19 cellular contexts compared by ENCODE assay signal in genomic region chr2:7552825-7553550, GRCh38.
DNase-seq lines count a peak whose midpoint lies in the region; ATAC-seq and TF ChIP-seq lines count a peak whose summit lies in the region.
"Had no signal": no experiment of that assay in that cellular context is flagged by ENCODE, and none has a peak within 500 bp of the region (broad histone marks: within the 10 kb centered on the region; RNA-seq: fewer than 3 reads in every experiment).

No MANE protein-coding gene starts in this region.

- H2AFZ ChIP-seq in Karpas-422 (ENCODE audit: low read length) (no peak overlapping the region), neural progenitor cell (replicated peaks) (peak overlapping the region; percentile 40)

- TF ChIP-seq CTCF in neural progenitor cell (IDR thresholded peaks at IDR 0.05) = no peak

- peak overlapping the region; percentile 63 for H3K27ac Mint-ChIP-seq in activated T-cell treated with anti-CD3 and anti-CD28 coated beads, Interleukin-2, amount 50 U/mL, for 72 hours
- H3K27ac Mint-ChIP-seq in activated naive CD8-positive, alpha-beta T cell = peak overlapping the region; percentile 58
- H3K27ac Mint-ChIP-seq in neural progenitor cell = peak overlapping the region; percentile 46
- H3K27ac Mint-ChIP-seq: naive B cell; stimulated activated naive B cell treated with anti-CD40 and anti-IgM and Interleukin-4, amounts not matched to agents 10 μg/mL and 1 μg/mL and 100 μg/mL, for 72 hours had no signal

- H4K20me1 ChIP-seq in Karpas-422 (ENCODE audit: insufficient read depth, low read depth, low read length) (no peaks in the 10 kb centered on the region), neural progenitor cell (ENCODE audit: low read depth) (no peaks in the 10 kb centered on the region)

- H3K4me1 ChIP-seq in Karpas-422 (ENCODE audit: low read length) (no peaks in the 10 kb centered on the region), neural progenitor cell (peaks cover 8% of the 10 kb centered on the region)
- H3K4me1 ChIP-seq: sigmoid colon, thyroid gland had no signal

- H3K9me3 Mint-ChIP-seq in activated T-cell treated with anti-CD3 and anti-CD28 coated beads, Interleukin-2, amount 50 U/mL, for 72 hours = peaks cover 2 to 7% of the 10 kb centered on the region in 2 donors
- no peaks in the 10 kb centered on the region for H3K9me3 Mint-ChIP-seq in activated naive CD8-positive, alpha-beta T cell (ENCODE audit: low read depth)
- H3K9me3 Mint-ChIP-seq in neural progenitor cell = no peaks in the 10 kb centered on the region
- H3K9me3 Mint-ChIP-seq: naive B cell; stimulated activated naive B cell treated with anti-CD40 and anti-IgM and Interleukin-4, amounts not matched to agents 10 μg/mL and 1 μg/mL and 100 μg/mL, for 72 hours had no signal

- H3K27ac ChIP-seq in Karpas-422 (ENCODE audit: low read length) (no peak overlapping the region), neural progenitor cell (no peak overlapping the region)
- H3K27ac ChIP-seq: C4-2B, sigmoid colon, thyroid gland had no signal

- no peaks in the 10 kb centered on the region for H3K9me2 ChIP-seq in Karpas-422 (replicated peaks; ENCODE audit: insufficient read depth, low read length)

- peak overlapping the region; percentile 35 for H3K4me2 ChIP-seq in Karpas-422 (ENCODE audit: low read depth, low read length, poor library complexity, severe bottlenecking)
- H3K4me2 ChIP-seq in neural progenitor cell = peak overlapping the region; percentile 13

- H3K27me3 ChIP-seq in Karpas-422 (ENCODE audit: low read length) = no peaks in the 10 kb centered on the region
- no peaks in the 10 kb centered on the region for H3K27me3 ChIP-seq in neural progenitor cell
- H3K27me3 ChIP-seq: sigmoid colon, thyroid gland had no signal

- no peak for DNase-seq in activated T-cell treated with anti-CD3 and anti-CD28 coated beads, Interleukin-2, amount 50 U/mL, for 72 hours
- DNase-seq in activated T-cell treated with anti-CD3 and anti-CD28 coated beads, Interleukin-2, amount 50 U/mL, for 48 hours = no peak
- DNase-seq in Karpas-422 (no peak), neural progenitor cell (ENCODE audit: low spot score) (peak; percentile 34), AG20443 (ENCODE audit: low spot score) (no peak), NK-92 (lab: John Stamatoyannopoulos, UW; ENCODE audit: unreplicated experiment) (no peak), DMS114 treated with DMSO at 0.1 percent for 48 hours (lab: John Stamatoyannopoulos, UW; ENCODE audit: unreplicated experiment) (no peak)
- DNase-seq: Kasumi-1; kidney glomerular epithelial cell; naive B cell; NCI-H1048; NCI-H1930; NCI-H226; posterior cingulate gyrus; sigmoid colon; stimulated activated naive B cell treated with anti-CD40 and anti-IgM and Interleukin-4, amounts not matched to agents 10 μg/mL and 1 μg/mL and 100 μg/mL, for 72 hours; thyroid gland had no signal

- peaks cover 10% of the 10 kb centered on the region for H3F3A ChIP-seq in neural progenitor cell (ENCODE audit: low read depth)

- H3K9me3 ChIP-seq in Karpas-422 (ENCODE audit: low read length) = no peaks in the 10 kb centered on the region
- no peaks in the 10 kb centered on the region for H3K9me3 ChIP-seq in neural progenitor cell (ENCODE audit: low read depth)
- H3K9me3 ChIP-seq: sigmoid colon, thyroid gland had no signal

- no peaks in the 10 kb centered on the region for H3K27me3 Mint-ChIP-seq in activated T-cell treated with anti-CD3 and anti-CD28 coated beads, Interleukin-2, amount 50 U/mL, for 72 hours (ENCODE audit: low read depth)
- H3K27me3 Mint-ChIP-seq in activated naive CD8-positive, alpha-beta T cell = no peaks in the 10 kb centered on the region
- no peaks in the 10 kb centered on the region for H3K27me3 Mint-ChIP-seq in neural progenitor cell (ENCODE audit: insufficient read depth, low read depth)

- peak overlapping the region; percentile 69 to 78 for H3K4me3 Mint-ChIP-seq in activated T-cell treated with anti-CD3 and anti-CD28 coated beads, Interleukin-2, amount 50 U/mL, for 72 hours
- H3K4me3 Mint-ChIP-seq in activated naive CD8-positive, alpha-beta T cell = peak overlapping the region; percentile 27
- no peak overlapping the region for H3K4me3 Mint-ChIP-seq in neural progenitor cell
- H3K4me3 Mint-ChIP-seq: naive B cell; stimulated activated naive B cell treated with anti-CD40 and anti-IgM and Interleukin-4, amounts not matched to agents 10 μg/mL and 1 μg/mL and 100 μg/mL, for 72 hours had no signal

- no peak overlapping the region for H3K4me3 ChIP-seq in Karpas-422 (ENCODE audit: low read length)
- no peak overlapping the region for H3K4me3 ChIP-seq in neural progenitor cell
- H3K4me3 ChIP-seq: sigmoid colon, thyroid gland had no signal

- peak; percentile 79 to 80 for ATAC-seq in activated T-cell treated with anti-CD3 and anti-CD28 coated beads, Interleukin-2, amount 50 U/mL, for 72 hours (replicated peaks in 1 of 2)
- ATAC-seq: stimulated activated naive B cell treated with anti-CD40 and anti-IgM and Interleukin-4, amounts not matched to agents 10 μg/mL and 1 μg/mL and 100 μg/mL, for 72 hours had no signal

- H3K79me2 ChIP-seq in Karpas-422 (ENCODE audit: low read length) = no peaks in the 10 kb centered on the region
- no peaks in the 10 kb centered on the region for H3K79me2 ChIP-seq in neural progenitor cell (ENCODE audit: low read depth)

- H3K36me3 Mint-ChIP-seq in activated T-cell treated with anti-CD3 and anti-CD28 coated beads, Interleukin-2, amount 50 U/mL, for 72 hours (ENCODE audit: insufficient read depth in 2 of 2) = peaks cover 2 to 23% of the 10 kb centered on the region in 2 donors
- H3K36me3 Mint-ChIP-seq in activated naive CD8-positive, alpha-beta T cell = peaks cover 5% of the 10 kb centered on the region
- H3K36me3 Mint-ChIP-seq in neural progenitor cell = no peaks in the 10 kb centered on the region
- H3K36me3 Mint-ChIP-seq: naive B cell; stimulated activated naive B cell treated with anti-CD40 and anti-IgM and Interleukin-4, amounts not matched to agents 10 μg/mL and 1 μg/mL and 100 μg/mL, for 72 hours had no signal

- no peaks in the 10 kb centered on the region for H3K36me3 ChIP-seq in Karpas-422 (ENCODE audit: insufficient read depth, low read length)
- no peaks in the 10 kb centered on the region for H3K36me3 ChIP-seq in neural progenitor cell
- H3K36me3 ChIP-seq: sigmoid colon, thyroid gland had no signal

- H3K9ac ChIP-seq in Karpas-422 (ENCODE audit: low read length) (no peak overlapping the region), neural progenitor cell (no peak overlapping the region)

- H3K4me1 Mint-ChIP-seq in activated T-cell treated with anti-CD3 and anti-CD28 coated beads, Interleukin-2, amount 50 U/mL, for 72 hours (ENCODE audit: low read depth) = peaks cover 46% of the 10 kb centered on the region
- peaks cover 28% of the 10 kb centered on the region for H3K4me1 Mint-ChIP-seq in activated naive CD8-positive, alpha-beta T cell (ENCODE audit: low read depth)
- H3K4me1 Mint-ChIP-seq in neural progenitor cell = peaks cover 7% of the 10 kb centered on the region
- H3K4me1 Mint-ChIP-seq: naive B cell; stimulated activated naive B cell treated with anti-CD40 and anti-IgM and Interleukin-4, amounts not matched to agents 10 μg/mL and 1 μg/mL and 100 μg/mL, for 72 hours had no signal
